8 cellular contexts compared by ENCODE assay signal in genomic region chr14:36091096-36091495, GRCh38.
DNase-seq lines count a peak whose midpoint lies in the region; ATAC-seq, FAIRE-seq and TF ChIP-seq lines count a peak whose summit lies in the region.

No MANE protein-coding gene starts in this region.

- H3K4me3 ChIP-seq in MM.1S (ENCODE audit: low read length), result no peak overlapping the region

- H3K9me3 ChIP-seq in MM.1S (replicated peaks; ENCODE audit: insufficient read depth, low read length), result no peaks in the 10 kb centered on the region

- H3K27ac ChIP-seq in MM.1S (ENCODE audit: low read length), result no peak overlapping the region

- H3K79me2 ChIP-seq in MM.1S (ENCODE audit: low read length), result no peaks in the 10 kb centered on the region

- no peak overlapping the region for H2AFZ ChIP-seq in MM.1S (ENCODE audit: low read length)

- H3K4me2 ChIP-seq in MM.1S (ENCODE audit: low read depth, low read length), result no peak overlapping the region

- peak; percentile 94 for FAIRE-seq in RCC 7860 (lab: Jason Lieb, UNC)

- no peaks in the 10 kb centered on the region for H3K27me3 ChIP-seq in MM.1S (replicated peaks; ENCODE audit: insufficient read depth, low read length)

- H3K4me1 ChIP-seq in MM.1S (ENCODE audit: low read length), result no peaks in the 10 kb centered on the region

- TF ChIP-seq CTCF in MM.1S (IDR thresholded peaks at IDR 0.05; ENCODE audit: low read length), result no peak

- no peak overlapping the region for H3K9ac ChIP-seq in MM.1S (ENCODE audit: low read length)

- peak; percentile 99 for ATAC-seq in HG02759 (IDR thresholded peaks at IDR 0.05; ENCODE audit: unreplicated experiment)

- H3K9me2 ChIP-seq in MM.1S (replicated peaks; ENCODE audit: insufficient read depth, low read length), result no peaks in the 10 kb centered on the region

- H3F3A ChIP-seq in MM.1S (ENCODE audit: insufficient read depth, low read length), result no peaks in the 10 kb centered on the region

- no peaks in the 10 kb centered on the region for H3K36me3 ChIP-seq in MM.1S (replicated peaks; ENCODE audit: insufficient read depth, low read length)

- H4K20me1 ChIP-seq in MM.1S (ENCODE audit: insufficient read depth, low read length), result no peaks in the 10 kb centered on the region

- DNase-seq in DMS79 (lab: John Stamatoyannopoulos, UW) (peak; percentile 44), RCC 7860 (ENCODE audit: low spot score) (peak; percentile 89), left kidney (ENCODE audit: low read depth, low spot score) (peak; percentile 86), MV-4-11 (lab: John Stamatoyannopoulos, UW) (no peak), cortex of kidney (lab: John Stamatoyannopoulos, UW) (no peak), MM.1S (no peak)
- no peak for DNase-seq in stimulated activated CD4-positive, alpha-beta T cell treated with anti-CD3 and anti-CD28 coated beads, Interleukin-1b, Interleukin-23, amount 100 ng/mL, for 48 hours

Comparison
In these comparisons a context has a peak if more than half of its experiments do, and no peak if none do; other contexts are left out.
1. DNase-seq: peak in DMS79 (single experiment), RCC 7860 (single experiment) and left kidney (single experiment); none in MV-4-11 (single experiment), cortex of kidney (single experiment), stimulated activated CD4-positive, alpha-beta T cell treated with anti-CD3 and anti-CD28 coated beads, Interleukin-1b, Interleukin-23, amount 100 ng/mL, for 48 hours (single experiment) and MM.1S (single experiment).